16 cellular contexts compared by ENCODE assay signal in the genomic region with DNA sequence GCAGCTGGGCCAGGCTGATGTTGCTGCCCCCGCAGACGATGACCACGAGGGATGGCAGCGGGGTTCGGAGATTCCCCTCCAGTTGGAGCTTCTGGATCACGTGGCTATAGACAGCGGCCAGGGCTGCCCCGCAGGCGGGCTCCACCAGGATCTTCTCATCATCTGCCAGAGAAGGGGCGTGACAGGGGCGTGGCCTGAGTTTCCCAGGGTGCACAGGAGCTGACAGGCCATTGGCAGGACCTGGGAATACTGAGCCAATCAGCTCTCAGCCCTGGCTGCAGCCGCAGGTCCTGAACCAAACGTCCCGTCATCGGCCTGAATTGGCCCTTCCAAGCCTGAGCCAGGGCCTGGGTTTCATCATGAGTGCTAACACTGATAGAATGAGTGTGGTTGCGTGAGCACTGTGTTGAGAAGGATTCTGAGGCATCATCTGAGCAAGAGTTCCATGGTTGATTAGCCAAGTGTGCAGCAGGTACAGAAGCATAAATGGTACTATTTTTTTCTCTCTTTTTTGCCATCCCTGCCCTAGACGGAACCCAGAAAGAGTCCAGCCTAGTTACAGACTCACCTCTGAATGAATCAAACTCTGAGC. TPM values are rescaled to one million over a fixed set of nuclear protein-coding genes. Genes with fewer than 3 reads are reported as not detected.
A peak's percentile ranks its signal among the peaks of the same experiment; 100 is the strongest.
DNase-seq lines count a peak whose midpoint lies in the region; ATAC-seq, FAIRE-seq and TF ChIP-seq lines count a peak whose summit lies in the region.
"Had no signal": no experiment of that assay in that cellular context is flagged by ENCODE, and none has a peak within 500 bp of the region (broad histone marks: within the 10 kb centered on the region; RNA-seq: fewer than 3 reads in every experiment).

No MANE protein-coding gene starts in this region.

- H3K4me3 ChIP-seq in brain microvascular endothelial cell (ENCODE audit: low read depth, low read length), result no peak overlapping the region
- H3K4me3 ChIP-seq: thoracic aorta had no signal

- peak; percentile 66 for ATAC-seq in HG03103 (IDR thresholded peaks at IDR 0.05; ENCODE audit: low read depth, unreplicated experiment)

- no peaks in the 10 kb centered on the region for H3K36me3 ChIP-seq in brain microvascular endothelial cell (replicated peaks)

- TF ChIP-seq POLR2A in GM12892 (IDR thresholded peaks at IDR 0.05; ENCODE audit: low read depth, low read length), result no peak

- H3K27me3 ChIP-seq in brain microvascular endothelial cell (replicated peaks), result no peaks in the 10 kb centered on the region

- no peak overlapping the region for H3K27ac ChIP-seq in brain microvascular endothelial cell
- H3K27ac ChIP-seq: thoracic aorta had no signal

- DNase-seq in ELR (ENCODE audit: low read depth) (peak; percentile 22), brain microvascular endothelial cell (peak; percentile 3), kidney tubule cell (ENCODE audit: low spot score) (peak; percentile 77), SK-N-DZ (ENCODE audit: low spot score) (no peak), GM12892 (ENCODE audit: insufficient read length) (no peak), HPDE6-E6E7 (ENCODE audit: extremely low spot score) (no peak)
- no peak for DNase-seq in effector CD8-positive, alpha-beta T cell (lab: John Stamatoyannopoulos, UW)
- DNase-seq: activated CD4-positive, alpha-beta T cell treated with anti-CD3 and anti-CD28 coated beads for 4 hours; activated naive CD4-positive, alpha-beta T cell treated with Interleukin-2 at 50 U/mL for 16 hours; glutamatergic neuron; Kasumi-1; NCI-H446 treated with DMSO at 0.1 percent for 48 hours; retina had no signal

- no peak for TF ChIP-seq CTCF in brain microvascular endothelial cell (IDR thresholded peaks at IDR 0.05; ENCODE audit: low read depth, low read length, missing control alignments)

- no peak for FAIRE-seq in GM12892 (lab: Jason Lieb, UNC)

- in situ Hi-C loops in brain microvascular endothelial cell (cut with HindIII; ENCODE audit: low pct_ligation_motif_present, low sequenced_read_pairs), result no loop called here

RNA-seq across cellular contexts. Expression of a gene that starts 10.6 kb away (rescaled TPM):
- polyA plus RNA-seq in SK-N-DZ (2014; cell fraction: cytosol; rRNA removed), result not detected in 2 replicates
- not detected in 2 replicates for polyA plus RNA-seq in SK-N-DZ (2014; cell fraction: nucleus; rRNA removed)
- polyA plus RNA-seq in GM12892 (2012; ENCODE audit: missing spikeins), result 0.30 TPM
- polyA plus RNA-seq: BJ had no signal

RNA-seq across cellular contexts. Expression of a gene that starts 29.1 kb away (rescaled TPM):
- 5.6 and 9.2 TPM in 2 replicates for polyA plus RNA-seq in SK-N-DZ (2014; cell fraction: cytosol; rRNA removed)
- polyA plus RNA-seq in SK-N-DZ (2014; cell fraction: nucleus; rRNA removed), result 4.6 and 8.5 TPM in 2 replicates
- 1.4 TPM for polyA plus RNA-seq in GM12892 (2012; ENCODE audit: missing spikeins)

RNA-seq across cellular contexts. Expression of a gene that starts 34.7 kb away (rescaled TPM):
- 4.6 and 6.4 TPM in 2 replicates for polyA plus RNA-seq in SK-N-DZ (2014; cell fraction: cytosol; rRNA removed)
- 4.5 and 6.1 TPM in 2 replicates for polyA plus RNA-seq in SK-N-DZ (2014; cell fraction: nucleus; rRNA removed)
- 5.5 TPM for polyA plus RNA-seq in GM12892 (2012; ENCODE audit: missing spikeins)

RNA-seq across cellular contexts. Expression of a gene that starts 58.2 kb away (rescaled TPM):
- 0.88 and 2.3 TPM in 2 replicates for polyA plus RNA-seq in SK-N-DZ (2014; cell fraction: cytosol; rRNA removed)
- 2.3 and 3.5 TPM in 2 replicates for polyA plus RNA-seq in SK-N-DZ (2014; cell fraction: nucleus; rRNA removed)
- 4.2 TPM for polyA plus RNA-seq in GM12892 (2012; ENCODE audit: missing spikeins)

Comparison
In these comparisons a context has a peak if more than half of its experiments do, and no peak if none do; other contexts are left out.
1. DNase-seq: peak in ELR (single experiment), brain microvascular endothelial cell (single experiment) and kidney tubule cell (single experiment); none in SK-N-DZ (single experiment), GM12892 (single experiment), effector CD8-positive, alpha-beta T cell (single experiment) and HPDE6-E6E7 (single experiment).